1 cellular context compared by ENCODE assay signal in genomic region chr12:49130151-49131050, GRCh38.
TF ChIP-seq lines count a peak whose summit lies in the region.

No MANE protein-coding gene starts in this region.

TF ChIP-seq in HepG2, 621 proteins besides CTCF, POLR2A, EP300 and RAD21 (continued from another document and continues in another):
- TF ChIP-seq, protein P1, sequence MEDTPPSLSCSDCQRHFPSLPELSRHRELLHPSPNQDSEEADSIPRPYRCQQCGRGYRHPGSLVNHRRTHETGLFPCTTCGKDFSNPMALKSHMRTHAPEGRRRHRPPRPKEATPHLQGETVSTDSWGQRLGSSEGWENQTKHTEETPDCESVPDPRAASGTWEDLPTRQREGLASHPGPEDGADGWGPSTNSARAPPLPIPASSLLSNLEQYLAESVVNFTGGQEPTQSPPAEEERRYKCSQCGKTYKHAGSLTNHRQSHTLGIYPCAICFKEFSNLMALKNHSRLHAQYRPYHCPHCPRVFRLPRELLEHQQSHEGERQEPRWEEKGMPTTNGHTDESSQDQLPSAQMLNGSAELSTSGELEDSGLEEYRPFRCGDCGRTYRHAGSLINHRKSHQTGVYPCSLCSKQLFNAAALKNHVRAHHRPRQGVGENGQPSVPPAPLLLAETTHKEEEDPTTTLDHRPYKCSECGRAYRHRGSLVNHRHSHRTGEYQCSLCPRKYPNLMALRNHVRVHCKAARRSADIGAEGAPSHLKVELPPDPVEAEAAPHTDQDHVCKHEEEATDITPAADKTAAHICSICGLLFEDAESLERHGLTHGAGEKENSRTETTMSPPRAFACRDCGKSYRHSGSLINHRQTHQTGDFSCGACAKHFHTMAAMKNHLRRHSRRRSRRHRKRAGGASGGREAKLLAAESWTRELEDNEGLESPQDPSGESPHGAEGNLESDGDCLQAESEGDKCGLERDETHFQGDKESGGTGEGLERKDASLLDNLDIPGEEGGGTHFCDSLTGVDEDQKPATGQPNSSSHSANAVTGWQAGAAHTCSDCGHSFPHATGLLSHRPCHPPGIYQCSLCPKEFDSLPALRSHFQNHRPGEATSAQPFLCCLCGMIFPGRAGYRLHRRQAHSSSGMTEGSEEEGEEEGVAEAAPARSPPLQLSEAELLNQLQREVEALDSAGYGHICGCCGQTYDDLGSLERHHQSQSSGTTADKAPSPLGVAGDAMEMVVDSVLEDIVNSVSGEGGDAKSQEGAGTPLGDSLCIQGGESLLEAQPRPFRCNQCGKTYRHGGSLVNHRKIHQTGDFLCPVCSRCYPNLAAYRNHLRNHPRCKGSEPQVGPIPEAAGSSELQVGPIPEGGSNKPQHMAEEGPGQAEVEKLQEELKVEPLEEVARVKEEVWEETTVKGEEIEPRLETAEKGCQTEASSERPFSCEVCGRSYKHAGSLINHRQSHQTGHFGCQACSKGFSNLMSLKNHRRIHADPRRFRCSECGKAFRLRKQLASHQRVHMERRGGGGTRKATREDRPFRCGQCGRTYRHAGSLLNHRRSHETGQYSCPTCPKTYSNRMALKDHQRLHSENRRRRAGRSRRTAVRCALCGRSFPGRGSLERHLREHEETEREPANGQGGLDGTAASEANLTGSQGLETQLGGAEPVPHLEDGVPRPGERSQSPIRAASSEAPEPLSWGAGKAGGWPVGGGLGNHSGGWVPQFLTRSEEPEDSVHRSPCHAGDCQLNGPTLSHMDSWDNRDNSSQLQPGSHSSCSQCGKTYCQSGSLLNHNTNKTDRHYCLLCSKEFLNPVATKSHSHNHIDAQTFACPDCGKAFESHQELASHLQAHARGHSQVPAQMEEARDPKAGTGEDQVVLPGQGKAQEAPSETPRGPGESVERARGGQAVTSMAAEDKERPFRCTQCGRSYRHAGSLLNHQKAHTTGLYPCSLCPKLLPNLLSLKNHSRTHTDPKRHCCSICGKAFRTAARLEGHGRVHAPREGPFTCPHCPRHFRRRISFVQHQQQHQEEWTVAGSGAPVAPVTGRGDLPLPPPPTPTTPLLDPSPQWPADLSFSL (CRISPR knock-in tag; IDR thresholded peaks at IDR 0.05), result 0 out of 2 replicates have a peak, but pooled peaks have one; percentile 11
- TF ChIP-seq RFX1 (IDR thresholded peaks at IDR 0.05), result no peak
- peak; percentile 47; the same call in 1 of the 2 replicates for TF ChIP-seq MIER2 (CRISPR knock-in tag; IDR thresholded peaks at IDR 0.05)
- TF ChIP-seq ZNF343 (CRISPR knock-in tag; IDR thresholded peaks at IDR 0.05), result no peak
- no peak for TF ChIP-seq ZNF34 (CRISPR knock-in tag; IDR thresholded peaks at IDR 0.05; ENCODE audit: borderline replicate concordance)
- no peak for TF ChIP-seq ZNF432 (CRISPR knock-in tag; IDR thresholded peaks at IDR 0.05; ENCODE audit: borderline replicate concordance)
- 0 out of 2 replicates have a peak, but pooled peaks have one; percentile 19 for TF ChIP-seq JUN (CRISPR knock-in tag; IDR thresholded peaks at IDR 0.05)
- no peak for TF ChIP-seq ZBTB3 (CRISPR knock-in tag; IDR thresholded peaks at IDR 0.05; ENCODE audit: borderline replicate concordance, low read depth)
- TF ChIP-seq ZNF138 (CRISPR knock-in tag; IDR thresholded peaks at IDR 0.05; ENCODE audit: low read depth), result no peak; the same call in 1 of the 2 replicates
- TF ChIP-seq ZUFSP (CRISPR knock-in tag; IDR thresholded peaks at IDR 0.05; ENCODE audit: borderline replicate concordance), result no peak
- TF ChIP-seq THAP9 (CRISPR knock-in tag; IDR thresholded peaks at IDR 0.05; ENCODE audit: borderline replicate concordance), result peak; percentile 69; the same call in 1 of the 2 replicates
- peak; percentile 93; the same call in 1 of the 2 replicates for TF ChIP-seq BRF2 (CRISPR knock-in tag; IDR thresholded peaks at IDR 0.05)
- peak; percentile 97 for TF ChIP-seq REL (CRISPR knock-in tag; conservative IDR thresholded peaks at IDR 0.05)
- no peak; the same call in none of the 2 replicates for TF ChIP-seq ZNF766 (CRISPR knock-in tag; IDR thresholded peaks at IDR 0.05; ENCODE audit: borderline replicate concordance)
- TF ChIP-seq CCDC6 (CRISPR knock-in tag; IDR thresholded peaks at IDR 0.05), result peak; percentile 74; the same call in 1 of the 2 replicates
- TF ChIP-seq ZSCAN12 (CRISPR knock-in tag; IDR thresholded peaks at IDR 0.05), result peak; percentile 78; the same call in 1 of the 2 replicates
- peak; percentile 75; the same call in 1 of the 2 replicates for TF ChIP-seq IRX3 (CRISPR knock-in tag; IDR thresholded peaks at IDR 0.05; ENCODE audit: borderline replicate concordance, low read depth)
- TF ChIP-seq SRSF9 (IDR thresholded peaks at IDR 0.05; ENCODE audit: borderline replicate concordance, insufficient read depth, low read depth, low read length, poor library complexity, severe bottlenecking), result no peak
- TF ChIP-seq ESRRA (CRISPR knock-in tag; IDR thresholded peaks at IDR 0.05; ENCODE audit: low read depth), result no peak; the same call in none of the 2 replicates
- TF ChIP-seq TOE1 (CRISPR knock-in tag; IDR thresholded peaks at IDR 0.05), result peak; percentile 60; the same call in 1 of the 2 replicates
- peak; percentile 77; the same call in 1 of the 2 replicates for TF ChIP-seq IKZF5 (CRISPR knock-in tag; IDR thresholded peaks at IDR 0.05)
- peak; percentile 19; the same call in 1 of the 2 replicates for TF ChIP-seq SP4 (CRISPR knock-in tag; IDR thresholded peaks at IDR 0.05)
- TF ChIP-seq CHD4 (IDR thresholded peaks at IDR 0.05; ENCODE audit: borderline replicate concordance, low read length), result no peak
- TF ChIP-seq ASH2L (IDR thresholded peaks at IDR 0.05; ENCODE audit: insufficient read length, low read depth, low read length), result no peak
- TF ChIP-seq RAD51 (IDR thresholded peaks at IDR 0.05; ENCODE audit: borderline replicate concordance), result no peak; the same call in 1 of the 2 replicates
- TF ChIP-seq, protein P2, sequence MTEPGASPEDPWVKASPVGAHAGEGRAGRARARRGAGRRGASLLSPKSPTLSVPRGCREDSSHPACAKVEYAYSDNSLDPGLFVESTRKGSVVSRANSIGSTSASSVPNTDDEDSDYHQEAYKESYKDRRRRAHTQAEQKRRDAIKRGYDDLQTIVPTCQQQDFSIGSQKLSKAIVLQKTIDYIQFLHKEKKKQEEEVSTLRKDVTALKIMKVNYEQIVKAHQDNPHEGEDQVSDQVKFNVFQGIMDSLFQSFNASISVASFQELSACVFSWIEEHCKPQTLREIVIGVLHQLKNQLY (CRISPR knock-in tag; IDR thresholded peaks at IDR 0.05), result peak; percentile 44; the same call in 1 of the 2 replicates
- peak; percentile 3; the same call in 1 of the 2 replicates for TF ChIP-seq PLSCR1 (CRISPR knock-in tag; IDR thresholded peaks at IDR 0.05; ENCODE audit: borderline replicate concordance)
- TF ChIP-seq IKZF1 (IDR thresholded peaks at IDR 0.05), result no peak
- TF ChIP-seq, protein P3, sequence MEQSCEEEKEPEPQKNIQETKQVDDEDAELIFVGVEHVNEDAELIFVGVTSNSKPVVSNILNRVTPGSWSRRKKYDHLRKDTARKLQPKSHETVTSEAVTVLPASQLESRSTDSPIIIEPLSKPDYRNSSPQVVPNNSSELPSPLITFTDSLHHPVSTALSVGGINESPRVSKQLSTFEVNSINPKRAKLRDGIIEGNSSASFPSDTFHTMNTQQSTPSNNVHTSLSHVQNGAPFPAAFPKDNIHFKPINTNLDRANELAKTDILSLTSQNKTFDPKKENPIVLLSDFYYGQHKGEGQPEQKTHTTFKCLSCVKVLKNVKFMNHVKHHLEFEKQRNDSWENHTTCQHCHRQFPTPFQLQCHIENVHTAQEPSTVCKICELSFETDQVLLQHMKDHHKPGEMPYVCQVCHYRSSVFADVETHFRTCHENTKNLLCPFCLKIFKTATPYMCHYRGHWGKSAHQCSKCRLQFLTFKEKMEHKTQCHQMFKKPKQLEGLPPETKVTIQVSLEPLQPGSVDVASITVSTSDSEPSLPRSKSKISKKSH (CRISPR knock-in tag; IDR thresholded peaks at IDR 0.05; ENCODE audit: borderline replicate concordance), result no peak; the same call in 1 of the 2 replicates
- TF ChIP-seq ZNF205 (CRISPR knock-in tag; IDR thresholded peaks at IDR 0.05), result peak; percentile 18; the same call in 1 of the 2 replicates
- TF ChIP-seq MTA3 (CRISPR knock-in tag; IDR thresholded peaks at IDR 0.05), result no peak
- peak; percentile 50 for TF ChIP-seq TAF1 (CRISPR knock-in tag; IDR thresholded peaks at IDR 0.05)
- TF ChIP-seq THYN1 (CRISPR knock-in tag; IDR thresholded peaks at IDR 0.05; ENCODE audit: borderline replicate concordance, low read depth), result peak; percentile 78; the same call in 1 of the 2 replicates
- no peak for TF ChIP-seq SMARCC2 (IDR thresholded peaks at IDR 0.05)
- TF ChIP-seq ZFP1 (CRISPR knock-in tag; IDR thresholded peaks at IDR 0.05), result no peak
- no peak for TF ChIP-seq DBP (CRISPR knock-in tag; IDR thresholded peaks at IDR 0.05; ENCODE audit: not compliant biosample characterization)
- peak; percentile 34; the same call in 1 of the 2 replicates for TF ChIP-seq ONECUT2 (CRISPR knock-in tag; IDR thresholded peaks at IDR 0.05)
- TF ChIP-seq ZNF367 (CRISPR knock-in tag; IDR thresholded peaks at IDR 0.05; ENCODE audit: borderline replicate concordance), result no peak
- TF ChIP-seq ZNF674 (CRISPR knock-in tag; IDR thresholded peaks at IDR 0.05; ENCODE audit: low read depth), result no peak
- peak; percentile 29 to 32; a peak in 1 of 4 replicates for TF ChIP-seq MAFK (conservative IDR thresholded peaks at IDR 0.05 in 1 of 2, IDR thresholded peaks at IDR 0.05 in 1 of 2; ENCODE audit: low read length in 2 of 2)
- TF ChIP-seq KMT2A (CRISPR knock-in tag; IDR thresholded peaks at IDR 0.05), result peak; percentile 50; the same call in 1 of the 2 replicates
